ENCODE assay signal across 20 cellular contexts in the genomic region with DNA sequence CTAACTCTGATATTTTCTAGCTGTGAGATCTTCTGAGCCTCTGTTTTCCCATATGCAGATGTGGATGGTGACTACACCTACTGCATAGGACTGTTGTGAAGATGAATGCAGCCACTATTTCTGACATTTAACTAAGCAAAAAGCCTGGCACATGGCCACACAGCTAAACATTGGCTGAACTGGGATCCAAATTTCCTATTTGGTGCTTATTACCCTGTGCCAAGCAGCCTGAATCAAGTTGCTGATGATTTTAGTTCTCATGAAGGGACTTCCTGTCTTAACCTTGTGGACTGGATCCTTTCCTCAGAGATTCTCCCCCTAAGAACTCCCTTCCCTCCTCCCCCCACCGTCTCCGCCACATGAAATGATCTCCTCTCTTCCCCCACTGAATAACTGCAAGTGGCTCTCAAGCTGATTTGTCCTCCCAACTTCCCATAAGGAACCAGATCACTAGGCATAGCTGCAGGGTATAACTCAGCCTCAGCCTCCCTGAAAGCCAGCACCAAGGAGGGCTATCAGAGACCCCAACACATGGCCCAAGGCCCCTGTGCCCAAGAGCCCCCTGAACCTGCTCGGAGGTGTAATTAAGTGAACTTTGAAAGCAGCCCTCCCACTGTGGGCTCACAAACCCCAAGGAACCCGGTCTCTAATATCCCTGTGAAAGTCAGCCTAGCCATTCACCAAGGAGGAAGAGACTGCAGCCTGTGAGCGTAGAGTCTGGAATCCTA. TPM values are rescaled to one million over a fixed set of nuclear protein-coding genes. Genes with fewer than 3 reads are reported as not detected.
A peak's percentile ranks its signal among the peaks of the same experiment; 100 is the strongest.
DNase-seq lines count a peak whose midpoint lies in the region; ATAC-seq and TF ChIP-seq lines count a peak whose summit lies in the region.
"Had no signal": no experiment of that assay in that cellular context is flagged by ENCODE, and none has a peak within 500 bp of the region (broad histone marks: within the 10 kb centered on the region; RNA-seq: fewer than 3 reads in every experiment).

No MANE protein-coding gene starts in this region.

- H3K9me3 ChIP-seq in esophagus muscularis mucosa = no peaks in the 10 kb centered on the region
- no peaks in the 10 kb centered on the region for H3K9me3 ChIP-seq in stomach
- H3K9me3 ChIP-seq: BLaER1, SK-N-SH had no signal

- H3K4me1 ChIP-seq in esophagus muscularis mucosa (peaks cover 0 to 14% (median 6%) of the 10 kb centered on the region in 4 donors), stomach (no peaks in the 10 kb centered on the region)
- H3K4me1 ChIP-seq: BLaER1 had no signal

- H3K27me3 ChIP-seq in esophagus muscularis mucosa (no peaks in the 10 kb centered on the region), stomach (no peaks in the 10 kb centered on the region)
- H3K27me3 ChIP-seq: BLaER1 had no signal

- H3K36me3 Mint-ChIP-seq in activated CD8-positive, alpha-beta T cell treated with anti-CD3 and anti-CD28 coated beads, Interleukin-2, amount 10 ng/mL, durations not matched to agents 7 days and 5 days (ENCODE audit: low read depth) = no peaks in the 10 kb centered on the region
- no peaks in the 10 kb centered on the region for H3K36me3 Mint-ChIP-seq in activated CD8-positive, alpha-beta T cell treated with anti-CD3 and anti-CD28 coated beads for 36 hours (ENCODE audit: low read depth)
- no peaks in the 10 kb centered on the region for H3K36me3 Mint-ChIP-seq in type B pancreatic cell
- H3K36me3 Mint-ChIP-seq: CD4-positive, alpha-beta memory T cell had no signal

- H3K9me3 Mint-ChIP-seq in activated CD8-positive, alpha-beta T cell treated with anti-CD3 and anti-CD28 coated beads, Interleukin-2, amount 10 ng/mL, durations not matched to agents 7 days and 5 days (ENCODE audit: insufficient read depth) = no peaks in the 10 kb centered on the region
- H3K9me3 Mint-ChIP-seq in activated CD8-positive, alpha-beta T cell treated with anti-CD3 and anti-CD28 coated beads for 36 hours = no peaks in the 10 kb centered on the region
- H3K9me3 Mint-ChIP-seq in type B pancreatic cell = peaks cover 4% of the 10 kb centered on the region

- WGBS in esophagus muscularis mucosa = 76% methylated on average over 5 of the region's 5 CpGs
- 75 to 81% (median 77%) methylated on average over 5 of the region's 5 CpGs for WGBS in stomach, 5 donors

- no peak overlapping the region for H3K27ac Mint-ChIP-seq in activated CD8-positive, alpha-beta T cell treated with anti-CD3 and anti-CD28 coated beads, Interleukin-2, amount 10 ng/mL, durations not matched to agents 7 days and 5 days
- no peak overlapping the region for H3K27ac Mint-ChIP-seq in activated CD8-positive, alpha-beta T cell treated with anti-CD3 and anti-CD28 coated beads for 36 hours
- no peak overlapping the region for H3K27ac Mint-ChIP-seq in type B pancreatic cell

- intact Hi-C loops in activated CD8-positive, alpha-beta T cell treated with anti-CD3 and anti-CD28 coated beads for 36 hours (cut with micrococcal nuclease) = no loop called here
- intact Hi-C loops in esophagus muscularis mucosa (cut with DNase I) = no loop called here
- intact Hi-C loops in stomach (cut with DNase I; ENCODE audit: low total_unique reads) = no loop called here

- no peak for TF ChIP-seq EP300 in esophagus muscularis mucosa (IDR thresholded peaks at IDR 0.05)
- TF ChIP-seq EP300 in stomach (IDR thresholded peaks at IDR 0.05) = no peak

- POLR2A ChIA-PET in activated CD8-positive, alpha-beta T cell treated with anti-CD3 and anti-CD28 coated beads, Interleukin-2, amount 10 ng/mL, durations not matched to agents 7 days and 5 days (lab: Charles Lee) = no interaction called here
- POLR2A ChIA-PET in activated CD8-positive, alpha-beta T cell treated with anti-CD3 and anti-CD28 coated beads for 36 hours (lab: Charles Lee) = no interaction called here

- no peak overlapping the region for H3K27ac ChIP-seq in esophagus muscularis mucosa (replicated peaks in 1 of 4)
- no peak overlapping the region for H3K27ac ChIP-seq in stomach
- H3K27ac ChIP-seq: BLaER1, RWPE1 had no signal

- H3K4me3 ChIP-seq in esophagus muscularis mucosa (no peak overlapping the region), stomach (no peak overlapping the region)
- H3K4me3 ChIP-seq: BLaER1, GM12878, K562 had no signal

- no peak for TF ChIP-seq CTCF in activated CD8-positive, alpha-beta T cell treated with anti-CD3 and anti-CD28 coated beads for 36 hours (IDR thresholded peaks at IDR 0.05)
- TF ChIP-seq CTCF in esophagus muscularis mucosa (IDR thresholded peaks at IDR 0.05) (no peak), type B pancreatic cell (conservative IDR thresholded peaks at IDR 0.05) (no peak), stomach (IDR thresholded peaks at IDR 0.05) (no peak)

- TF ChIP-seq POLR2A in esophagus muscularis mucosa (IDR thresholded peaks at IDR 0.05; ENCODE audit: low read depth) = no peak
- no peak for TF ChIP-seq POLR2A in stomach (IDR thresholded peaks at IDR 0.05)

- no peak overlapping the region for H3K4me3 Mint-ChIP-seq in activated CD8-positive, alpha-beta T cell treated with anti-CD3 and anti-CD28 coated beads, Interleukin-2, amount 10 ng/mL, durations not matched to agents 7 days and 5 days
- H3K4me3 Mint-ChIP-seq in activated CD8-positive, alpha-beta T cell treated with anti-CD3 and anti-CD28 coated beads for 36 hours = no peak overlapping the region
- H3K4me3 Mint-ChIP-seq in type B pancreatic cell = no peak overlapping the region
- H3K4me3 Mint-ChIP-seq: CD4-positive, alpha-beta memory T cell had no signal

- no peaks in the 10 kb centered on the region for H3K4me1 Mint-ChIP-seq in activated CD8-positive, alpha-beta T cell treated with anti-CD3 and anti-CD28 coated beads, Interleukin-2, amount 10 ng/mL, durations not matched to agents 7 days and 5 days (ENCODE audit: low read depth)
- H3K4me1 Mint-ChIP-seq in activated CD8-positive, alpha-beta T cell treated with anti-CD3 and anti-CD28 coated beads for 36 hours (ENCODE audit: low read depth) = no peaks in the 10 kb centered on the region
- H3K4me1 Mint-ChIP-seq in type B pancreatic cell (ENCODE audit: unreplicated experiment) = no peaks in the 10 kb centered on the region
- H3K4me1 Mint-ChIP-seq: CD4-positive, alpha-beta memory T cell had no signal

- DNase-seq in activated CD8-positive, alpha-beta T cell treated with anti-CD3 and anti-CD28 coated beads, Interleukin-2, amount 10 ng/mL, durations not matched to agents 7 days and 5 days = peak; percentile 8
- DNase-seq in activated CD8-positive, alpha-beta T cell treated with anti-CD3 and anti-CD28 coated beads for 36 hours = no peak
- DNase-seq in NCI-H2029 treated with DMSO at 0.1 percent for 48 hours (lab: John Stamatoyannopoulos, UW) = peak; percentile 7
- DNase-seq in esophagus muscularis mucosa (ENCODE audit: extremely low spot score) = peak; percentile 70
- DNase-seq in type B pancreatic cell (ENCODE audit: extremely low spot score, unreplicated experiment) = peak; percentile 22
- no peak for DNase-seq in KG1 (lab: John Stamatoyannopoulos, UW)
- no peak for DNase-seq in stomach
- DNase-seq: CD4-positive, alpha-beta memory T cell; DND-41; HCEC 1CT; NCI-H1694; NCI-H446 treated with DMSO at 0.1 percent for 48 hours; NCI-H526 treated with DMSO at 0.1 percent for 48 hours; NK-92 treated with Interleukin-12 subunit alpha and Interleukin-12 subunit beta, amount 100 ng/mL, for 24 hours; SIG-M5; SK-N-SH had no signal

- CTCF ChIA-PET in activated CD8-positive, alpha-beta T cell treated with anti-CD3 and anti-CD28 coated beads, Interleukin-2, amount 10 ng/mL, durations not matched to agents 7 days and 5 days (lab: Charles Lee) = no interaction called here
- CTCF ChIA-PET in activated CD8-positive, alpha-beta T cell treated with anti-CD3 and anti-CD28 coated beads for 36 hours (lab: Charles Lee) = no interaction called here

- ATAC-seq in activated CD8-positive, alpha-beta T cell treated with anti-CD3 and anti-CD28 coated beads, Interleukin-2, amount 10 ng/mL, durations not matched to agents 7 days and 5 days = no peak
- ATAC-seq in activated CD8-positive, alpha-beta T cell treated with anti-CD3 and anti-CD28 coated beads for 36 hours = no peak
- ATAC-seq: GM12878, K562 had no signal

- H3K27me3 Mint-ChIP-seq in activated CD8-positive, alpha-beta T cell treated with anti-CD3 and anti-CD28 coated beads, Interleukin-2, amount 10 ng/mL, durations not matched to agents 7 days and 5 days (ENCODE audit: low read depth) = no peaks in the 10 kb centered on the region
- peaks cover 2% of the 10 kb centered on the region for H3K27me3 Mint-ChIP-seq in activated CD8-positive, alpha-beta T cell treated with anti-CD3 and anti-CD28 coated beads for 36 hours
- no peaks in the 10 kb centered on the region for H3K27me3 Mint-ChIP-seq in type B pancreatic cell

- H3K36me3 ChIP-seq in esophagus muscularis mucosa (no peaks in the 10 kb centered on the region), stomach (no peaks in the 10 kb centered on the region)
- H3K36me3 ChIP-seq: BLaER1 had no signal

RNA-seq across cellular contexts. Expression of a gene that starts 55.7 kb away (rescaled TPM):
- under 1 TPM in 1 of 2 experiments, not detected in 1; 0.08 TPM for total RNA-seq in activated CD8-positive, alpha-beta T cell treated with anti-CD3 and anti-CD28 coated beads, Interleukin-2, amount 10 ng/mL, durations not matched to agents 7 days and 5 days
- not detected for total RNA-seq in activated CD8-positive, alpha-beta T cell treated with anti-CD3 and anti-CD28 coated beads for 36 hours
- 10 to 100 TPM; 34.6 to 77.5 (median 37.3) TPM for total RNA-seq in esophagus muscularis mucosa
- 104 and 114 TPM in 2 replicates for total RNA-seq in type B pancreatic cell (ENCODE audit: low replicate concordance)
- 10 to 100 TPM in 3 of 5 donors, 1 to 10 TPM in 2; 4.5 to 34.4 (median 22.9) TPM for total RNA-seq in stomach
- 1 to 10 TPM; 7.2 to 8.1 (median 7.8) TPM for polyA plus RNA-seq in stomach
- total RNA-seq: GM12878 had no signal
- polyA plus RNA-seq: K562 had no signal

Comparison
In these comparisons a context has a peak if more than half of its experiments do, and no peak if none do; other contexts are left out.
1. DNase-seq: peak in activated CD8-positive, alpha-beta T cell treated with anti-CD3 and anti-CD28 coated beads, Interleukin-2, amount 10 ng/mL, durations not matched to agents 7 days and 5 days (single experiment), NCI-H2029 treated with DMSO at 0.1 percent for 48 hours (single experiment), esophagus muscularis mucosa (single experiment) and type B pancreatic cell (single experiment); none in activated CD8-positive, alpha-beta T cell treated with anti-CD3 and anti-CD28 coated beads for 36 hours (single experiment), KG1 (single experiment) and stomach (single experiment).
2. RNA of a gene that starts 55.7 kb away (total RNA-seq): 104 to 114 TPM in type B pancreatic cell, 34.6 to 77.5 TPM in esophagus muscularis mucosa and 4.5 to 34.4 TPM in stomach; 0.08 TPM in activated CD8-positive, alpha-beta T cell treated with anti-CD3 and anti-CD28 coated beads, Interleukin-2, amount 10 ng/mL, durations not matched to agents 7 days and 5 days and not detected in activated CD8-positive, alpha-beta T cell treated with anti-CD3 and anti-CD28 coated beads for 36 hours; every median in the first group is over 4 times any median in the second.